ENCODE assay signal across 27 cellular contexts in genomic region chr11:74262725-74263124, GRCh38.
"Had no signal": no experiment of that assay in that cellular context is flagged by ENCODE, and none has a peak within 500 bp of the region (broad histone marks: within the 10 kb centered on the region; RNA-seq: fewer than 3 reads in every experiment).

No MANE protein-coding gene starts in this region.

- H3K27me3 ChIP-seq: suprapubic skin, testis, thyroid gland, tibial nerve, transverse colon, upper lobe of left lung, upper lobe of right lung, uterus, vagina had no signal

- H3K27ac ChIP-seq: stomach, suprapubic skin, testis, thoracic aorta, thyroid gland, tibial artery, tibial nerve, transverse colon, upper lobe of left lung, upper lobe of right lung, uterus, vagina had no signal

- H3K9me3 ChIP-seq: stomach, suprapubic skin, testis, thoracic aorta, thyroid gland, tibial artery, tibial nerve, transverse colon, upper lobe of left lung, upper lobe of right lung, uterus, vagina had no signal

- FAIRE-seq: urothelium cell line had no signal

- ATAC-seq: stimulated activated effector memory CD8-positive, alpha-beta T cell treated with anti-CD3 and anti-CD28 coated beads, Interleukin-12 subunit alpha, Interleukin-12 subunit beta, amount 100 ng/mL, for 72 hours; stimulated activated memory B cell treated with anti-CD40 and anti-IgM and Interleukin-4, amounts not matched to agents 10 μg/mL and 1 μg/mL and 100 μg/mL, for 72 hours; stimulated activated naive B cell treated with anti-CD40 and anti-IgM and Interleukin-4, amounts not matched to agents 10 μg/mL and 1 μg/mL and 100 μg/mL, for 72 hours; stimulated activated naive CD8-positive, alpha-beta T cell treated with anti-CD3 and anti-CD28 coated beads, Interleukin-15, amount 100 ng/mL, for 72 hours; stimulated activated naive CD8-positive, alpha-beta T cell treated with anti-CD3 and anti-CD28 coated beads, Interleukin-15, Interleukin-2, amounts not matched to agents 100 U/mL and 50 U/mL, for 24 hours; upper lobe of right lung had no signal

- DNase-seq: stimulated activated CD4-positive, alpha-beta T cell treated with anti-CD3 and anti-CD28 coated beads, Interleukin-2, amount 100 ng/mL, for 48 hours; stimulated activated CD4-positive, alpha-beta T cell treated with anti-CD3 and anti-CD28 coated beads, Interleukin-4, amount 100 ng/mL, for 1 hour; stimulated activated CD4-positive, alpha-beta T cell treated with anti-CD3 and anti-CD28 coated beads, Interleukin-4, amount 100 ng/mL, for 24 hours; stimulated activated CD4-positive, alpha-beta T cell treated with anti-CD3 and anti-CD28 coated beads, Interleukin-4, amount 100 ng/mL, for 4 hours; stimulated activated CD8-positive, alpha-beta memory T cell treated with anti-CD3 and anti-CD28 coated beads, Interleukin-4, amount 100 ng/mL, for 48 hours; stimulated activated naive B cell treated with anti-CD40 and anti-IgM and Interleukin-4, amounts not matched to agents 10 μg/mL and 1 μg/mL and 100 μg/mL, for 72 hours; stimulated activated naive CD4-positive, alpha-beta T cell; stimulated activated naive CD4-positive, alpha-beta T cell treated with Interleukin-2 at 50 U/mL for 16 hours; stimulated activated naive CD8-positive, alpha-beta T cell treated with anti-CD3 and anti-CD28 coated beads, Interleukin-15, amount 100 ng/mL, for 72 hours; stimulated activated naive CD8-positive, alpha-beta T cell treated with anti-CD3 and anti-CD28 coated beads, Interleukin-15, Interleukin-2, amounts not matched to agents 100 U/mL and 50 U/mL, for 24 hours; stomach; substantia nigra; testis; thyroid gland; tibial artery; transverse colon; trophoblast cell; upper lobe of left lung; upper lobe of right lung; uterus had no signal

- H3K4me3 ChIP-seq: stomach, suprapubic skin, testis, thoracic aorta, thyroid gland, tibial artery, tibial nerve, transverse colon, upper lobe of left lung, upper lobe of right lung, uterus, vagina had no signal

- H3K36me3 ChIP-seq: stomach, suprapubic skin, thoracic aorta, thyroid gland, tibial artery, tibial nerve, transverse colon, upper lobe of left lung, upper lobe of right lung, uterus, vagina had no signal

- H3K4me1 ChIP-seq: uterus had no signal
